In genomic region chr1:26582836-26583460, GRCh38 we compare ENCODE assay signal across 10 cellular contexts. TPM values are rescaled to one million over a fixed set of nuclear protein-coding genes. Genes with fewer than 3 reads are reported as not detected.
DNase-seq lines count a peak whose midpoint lies in the region; ATAC-seq, FAIRE-seq and TF ChIP-seq lines count a peak whose summit lies in the region.
"Had no signal": no experiment of that assay in that cellular context is flagged by ENCODE, and none has a peak within 500 bp of the region (broad histone marks: within the 10 kb centered on the region; RNA-seq: fewer than 3 reads in every experiment).

No MANE protein-coding gene starts in this region.

- H3K27ac Mint-ChIP-seq in WTC11 = no peak overlapping the region

- CTCF ChIA-PET in WTC11 (lab: Charles Lee) = interaction anchor here (0.5 to 4.3 kb wide), 10 partner anchors 8 to 285 kb away, joined by 3 to 32 read pairs (median 4); partner anchors contain the start of genes PIGV and ZDHHC18

- no peak for DNase-seq in GM19239 (ENCODE audit: insufficient read length, low spot score)
- DNase-seq in SIG-M5 treated with dmso at 0.1 percent for 504 hours (lab: John Stamatoyannopoulos, UW; ENCODE audit: unreplicated experiment) = peak; percentile 88
- peak; percentile 72 to 79 for DNase-seq in cardiac fibroblast (ENCODE audit: low read depth in 2 of 2)
- DNase-seq in stimulated activated CD8-positive, alpha-beta memory T cell treated with anti-CD3 and anti-CD28 coated beads, Interleukin-12 subunit alpha, Interleukin-12 subunit beta, amount 100 ng/mL, for 24 hours (ENCODE audit: extremely low read depth) = peak; percentile 43
- no peak for DNase-seq in WTC11 (ENCODE audit: low spot score)
- DNase-seq in dedifferentiated amniotic fluid mesenchymal stem cell (ENCODE audit: extremely low spot score) = no peak
- no peak for DNase-seq in NCI-H526 (lab: John Stamatoyannopoulos, UW)
- DNase-seq in NCI-H524 treated with DMSO at 0.1 percent for 48 hours (lab: John Stamatoyannopoulos, UW) = no peak
- DNase-seq: WERI-Rb-1 had no signal

- no peaks in the 10 kb centered on the region for H3K9me3 Mint-ChIP-seq in WTC11

- H3K4me1 Mint-ChIP-seq in WTC11 = no peaks in the 10 kb centered on the region

- ATAC-seq in WTC11 = no peak
- ATAC-seq: HCT116 had no signal

- H3K4me3 Mint-ChIP-seq in WTC11 = no peak overlapping the region

- POLR2A ChIA-PET in WTC11 (lab: Charles Lee) = no interaction called here

- no peaks in the 10 kb centered on the region for H3K27me3 Mint-ChIP-seq in WTC11 (ENCODE audit: low read depth)

- H3K36me3 Mint-ChIP-seq in WTC11 = no peaks in the 10 kb centered on the region

- no peak overlapping the region for H3K4me3 ChIP-seq in cardiac fibroblast (replicated peaks in 1 of 2; ENCODE audit: low read depth in 2 of 2, low read length in 2 of 2)

- FAIRE-seq in GM19239 (lab: Jason Lieb, UNC) = peak; percentile 68

- TF ChIP-seq CTCF in cardiac fibroblast (IDR thresholded peaks at IDR 0.05; ENCODE audit: low read depth, low read length) (no peak), WTC11 (IDR thresholded peaks at IDR 0.05) (no peak)

TF ChIP-seq in WTC11, 78 proteins besides CTCF, POLR2A, EP300 and RAD21:
- TF ChIP-seq NR1H2 (CRISPR knock-in tag; IDR thresholded peaks at IDR 0.05) = no peak
- TF ChIP-seq CREM (CRISPR knock-in tag; IDR thresholded peaks at IDR 0.05) = no peak
- no peak for TF ChIP-seq USF2 (CRISPR knock-in tag; IDR thresholded peaks at IDR 0.05)
- TF ChIP-seq SMAD3 (CRISPR knock-in tag; IDR thresholded peaks at IDR 0.05; ENCODE audit: borderline replicate concordance) = no peak
- no peak for TF ChIP-seq ETV6 (CRISPR knock-in tag; IDR thresholded peaks at IDR 0.05)
- no peak for TF ChIP-seq TCF7 (CRISPR knock-in tag; IDR thresholded peaks at IDR 0.05; ENCODE audit: low read depth)
- no peak for TF ChIP-seq JUN (CRISPR knock-in tag; IDR thresholded peaks at IDR 0.05)
- no peak for TF ChIP-seq SOX15 (CRISPR knock-in tag; IDR thresholded peaks at IDR 0.05)
- TF ChIP-seq FOXK1 (CRISPR knock-in tag; IDR thresholded peaks at IDR 0.05) = no peak
- TF ChIP-seq CBFB (CRISPR knock-in tag; IDR thresholded peaks at IDR 0.05; ENCODE audit: low read depth) = no peak
- TF ChIP-seq MYBL2 (CRISPR knock-in tag; IDR thresholded peaks at IDR 0.05) = no peak
- TF ChIP-seq MXD4 (CRISPR knock-in tag; IDR thresholded peaks at IDR 0.05; ENCODE audit: borderline replicate concordance) = no peak
- no peak for TF ChIP-seq IRF1 (CRISPR knock-in tag; IDR thresholded peaks at IDR 0.05)
- no peak for TF ChIP-seq CREB1 (CRISPR knock-in tag; IDR thresholded peaks at IDR 0.05)
- TF ChIP-seq ZNF425 (CRISPR knock-in tag; conservative IDR thresholded peaks at IDR 0.05) = no peak
- no peak for TF ChIP-seq ZNF671 (CRISPR knock-in tag; IDR thresholded peaks at IDR 0.05)
- no peak for TF ChIP-seq FOXJ3 (CRISPR knock-in tag; IDR thresholded peaks at IDR 0.05; ENCODE audit: borderline replicate concordance)
- TF ChIP-seq GRHL2 (CRISPR knock-in tag; IDR thresholded peaks at IDR 0.05; ENCODE audit: insufficient replicate concordance, severe bottlenecking) = no peak
- TF ChIP-seq ZNF138 (CRISPR knock-in tag; conservative IDR thresholded peaks at IDR 0.05) = no peak
- TF ChIP-seq ZSCAN18 (CRISPR knock-in tag; IDR thresholded peaks at IDR 0.05) = no peak

RNA-seq across cellular contexts. Expression of gene RPS6KA1, which starts 53.4 kb away (rescaled TPM):
- 55.6 to 65.5 TPM (median 57.7 TPM) in 3 replicates for total RNA-seq in WTC11 (2021)

Comparison
In these comparisons a context has a peak if more than half of its experiments do, and no peak if none do; other contexts are left out.
1. DNase-seq: peak in SIG-M5 treated with dmso at 0.1 percent for 504 hours (single experiment), cardiac fibroblast (2 of 2) and stimulated activated CD8-positive, alpha-beta memory T cell treated with anti-CD3 and anti-CD28 coated beads, Interleukin-12 subunit alpha, Interleukin-12 subunit beta, amount 100 ng/mL, for 24 hours (single experiment); none in GM19239 (single experiment), WTC11 (single experiment), dedifferentiated amniotic fluid mesenchymal stem cell (single experiment), NCI-H526 (0 of 2) and NCI-H524 treated with DMSO at 0.1 percent for 48 hours (single experiment).